11 cellular contexts compared by ENCODE assay signal in genomic region chr2:79159030-79159429, GRCh38. TPM values are rescaled to one million over a fixed set of nuclear protein-coding genes. Genes with fewer than 3 reads are reported as not detected.
"Had no signal": no experiment of that assay in that cellular context is flagged by ENCODE, and none has a peak within 500 bp of the region (broad histone marks: within the 10 kb centered on the region; RNA-seq: fewer than 3 reads in every experiment).

No MANE protein-coding gene starts in this region.

- H2AFZ ChIP-seq: GM23248 had no signal

- H3K9me3 ChIP-seq: HAP-1 had no signal

- H3K9ac ChIP-seq: GM23248 had no signal

- DNase-seq: GM23248, GOT3, H7, HFFc6, KG1 had no signal

- ATAC-seq: HCT116, K562 had no signal

- H3K4me1 ChIP-seq: HAP-1 had no signal

- H3K36me3 ChIP-seq: HAP-1 had no signal

- H3K4me3 ChIP-seq: GM23248, HAP-1, K562 had no signal

- H3K27ac ChIP-seq: GM23248 had no signal

- FAIRE-seq: HTR-8/SVneo, K562 had no signal

RNA-seq across cellular contexts. Expression of gene REG3A, which starts 0.5 kb away (rescaled TPM):
- total RNA-seq: GM23248, H4, H7, HFFc6, HT-29, K562 had no signal
- polyA plus RNA-seq: GM23248, K562 had no signal

RNA-seq across cellular contexts. Expression of gene REG1A, which starts 38.7 kb away (rescaled TPM):
- total RNA-seq: GM23248, HFFc6, HT-29 had no signal
- polyA plus RNA-seq: GM23248, K562 had no signal
